In genomic region chr7:157302314-157302711, GRCh38 we compare ENCODE assay signal across 8 cellular contexts. TPM values are rescaled to one million over a fixed set of nuclear protein-coding genes. Genes with fewer than 3 reads are reported as not detected.
DNase-seq lines count a peak whose midpoint lies in the region; ATAC-seq and TF ChIP-seq lines count a peak whose summit lies in the region.

No MANE protein-coding gene starts in this region.

- peak overlapping the region; percentile 45 for H3K9ac ChIP-seq in SK-N-MC (ENCODE audit: insufficient read length)

- no peaks in the 10 kb centered on the region for H3K9me3 Mint-ChIP-seq in CD14-positive monocyte

- H3K27ac ChIP-seq in SK-N-MC, result peak overlapping the region; percentile 90

- H3K4me1 Mint-ChIP-seq in CD14-positive monocyte, result peaks cover 60% of the 10 kb centered on the region

- no peak for TF ChIP-seq CTCF in CD14-positive monocyte (IDR thresholded peaks at IDR 0.05)

- ATAC-seq in GM19395 (IDR thresholded peaks at IDR 0.05; ENCODE audit: unreplicated experiment) (peak; percentile 89), HG03439 (IDR thresholded peaks at IDR 0.05; ENCODE audit: unreplicated experiment) (peak; percentile 94)

- H3K36me3 ChIP-seq in SK-N-MC (ENCODE audit: insufficient read depth, low read length), result no peaks in the 10 kb centered on the region

- no peaks in the 10 kb centered on the region for H3K9me3 ChIP-seq in SK-N-MC (ENCODE audit: low read depth, low read length)

- intact Hi-C loops in CD14-positive monocyte (cut with micrococcal nuclease), result loop anchor here in 1 of 2 donors (1.0 kb wide), 1 partner anchor 33 kb away; no protein-coding TSS in a partner anchor

- DNase-seq in CD14-positive monocyte (ENCODE audit: low spot score) (peak; percentile 95), SK-N-MC (ENCODE audit: low read depth, low spot score) (peak; percentile 45), islet precursor cell (peak; percentile 63), HT-29 (ENCODE audit: low spot score) (no peak)
- peak; percentile 43 to 74 (median 68) for DNase-seq in activated naive CD4-positive, alpha-beta T cell (lab: John Stamatoyannopoulos, UW)
- DNase-seq in stimulated activated CD8-positive, alpha-beta memory T cell treated with anti-CD3 and anti-CD28 coated beads, Interleukin-15, amount 100 ng/mL, for 1 hour (ENCODE audit: low read depth), result peak; percentile 70

- peaks cover 0 to 3% (median 0%) of the 10 kb centered on the region in 3 donors for H3K27me3 Mint-ChIP-seq in CD14-positive monocyte (ENCODE audit: low read depth in 3 of 3)

- H3K4me3 ChIP-seq in SK-N-MC, result peak overlapping the region; percentile 33; the same call in 1 of the 2 replicates

- H3K27ac Mint-ChIP-seq in CD14-positive monocyte, result peak overlapping the region; percentile 96 to 100 (median 98)

- H3K4me3 Mint-ChIP-seq in CD14-positive monocyte, result peak overlapping the region; percentile 67 to 80

- H3K36me3 Mint-ChIP-seq in CD14-positive monocyte, result peaks cover 0 to 5% of the 10 kb centered on the region in 2 donors

RNA-seq across cellular contexts. Expression of gene DNAJB6, which starts 34.5 kb away (rescaled TPM):
- polyA plus RNA-seq in CD14-positive monocyte, result 100 to 1,000 TPM; 116 to 117 TPM
- total RNA-seq in HT-29 (2014; rRNA removed; shearing (Covaris generic)), result 43.8 and 48.2 TPM in 2 replicates
